In the genomic region with DNA sequence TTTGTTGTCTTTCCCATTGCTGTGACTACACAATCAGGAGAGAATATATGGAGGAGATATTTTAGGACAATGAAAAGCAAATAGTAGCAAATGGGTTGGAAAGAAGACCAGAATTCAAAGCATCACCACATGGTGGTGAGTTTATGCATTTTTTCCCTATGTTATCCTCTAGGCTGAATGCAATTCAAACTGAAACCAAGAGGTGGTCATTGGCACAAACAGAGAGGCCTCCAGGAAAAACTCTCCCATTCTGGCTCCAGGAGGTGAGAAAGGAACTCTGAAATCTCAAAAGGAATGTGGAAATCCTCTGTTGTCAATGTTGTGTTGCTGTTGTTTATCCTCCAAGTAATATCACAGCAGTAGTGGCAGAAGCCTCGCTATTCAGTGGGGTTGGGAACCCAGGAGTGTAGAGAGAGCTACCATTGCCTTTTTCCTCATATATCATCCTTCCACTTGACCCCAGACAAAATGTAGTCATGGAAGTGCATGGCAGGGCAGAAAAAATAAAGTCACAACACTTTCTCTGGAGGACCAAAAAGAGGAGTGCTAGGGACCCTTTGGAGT, we compare ENCODE assay signal across 19 cellular contexts.
DNase-seq lines count a peak whose midpoint lies in the region; ATAC-seq and TF ChIP-seq lines count a peak whose summit lies in the region.
"Had no signal": no experiment of that assay in that cellular context is flagged by ENCODE, and none has a peak within 500 bp of the region (broad histone marks: within the 10 kb centered on the region; RNA-seq: fewer than 3 reads in every experiment).

No MANE protein-coding gene starts in this region.

- no peak for TF ChIP-seq POLR2A in sigmoid colon (IDR thresholded peaks at IDR 0.05)

- H3K4me2 ChIP-seq in H9 (ENCODE audit: insufficient read depth, insufficient read length, low read length) (no peak overlapping the region), mesenchymal stem cell (ENCODE audit: low read length, poor library complexity, severe bottlenecking) (no peak overlapping the region)

- no peaks in the 10 kb centered on the region for H3K23me2 ChIP-seq in H9 (ENCODE audit: insufficient read length, low read depth, low read length, poor library complexity, severe bottlenecking)

- no peaks in the 10 kb centered on the region for H3K27me3 ChIP-seq in H9 (ENCODE audit: insufficient read depth, low read length)
- H3K27me3 ChIP-seq in mesenchymal stem cell (ENCODE audit: control insufficient read depth in 1 of 2, insufficient read depth in 1 of 2, low read length in 2 of 2), result no peaks in the 10 kb centered on the region
- no peaks in the 10 kb centered on the region for H3K27me3 ChIP-seq in sigmoid colon
- H3K27me3 ChIP-seq: thyroid gland had no signal

- no peaks in the 10 kb centered on the region for H3K9me3 ChIP-seq in H9 (ENCODE audit: control insufficient read depth, low read depth, low read length)
- no peaks in the 10 kb centered on the region for H3K9me3 ChIP-seq in mesenchymal stem cell (ENCODE audit: control insufficient read depth, low read length)
- H3K9me3 ChIP-seq in sigmoid colon, result no peaks in the 10 kb centered on the region
- H3K9me3 ChIP-seq: HAP-1, thyroid gland had no signal

- no peak overlapping the region for H4K8ac ChIP-seq in H9 (replicated peaks; ENCODE audit: insufficient read length, low read depth, low read length)
- peak overlapping the region; percentile 10 for H4K8ac ChIP-seq in mesenchymal stem cell (ENCODE audit: low read length)

- WGBS in H9 (ENCODE audit: extremely low coverage, insufficient read length, low lambda C conversion rate), result no CpG with 5 or more reads among the region's 1 CpG
- WGBS in mesenchymal stem cell, result no CpG with 5 or more reads among the region's 1 CpG
- 84 to 90% methylated on average over 1 of the region's 1 CpG for WGBS in sigmoid colon, 2 donors

- H3K27me3 Mint-ChIP-seq in H9 (ENCODE audit: low read depth), result no peaks in the 10 kb centered on the region
- H3K27me3 Mint-ChIP-seq in activated CD4-positive, alpha-beta T cell treated with anti-CD3 and anti-CD28 coated beads, Interleukin-2, amount 10 ng/mL, durations not matched to agents 24 days and 14 days, result peaks cover 5% of the 10 kb centered on the region
- H3K27me3 Mint-ChIP-seq: activated naive CD4-positive, alpha-beta T cell treated with anti-CD3 and anti-CD28 coated beads, Interleukin-2, amount 10 ng/mL, durations not matched to agents 7 days and 5 days had no signal

- no peak overlapping the region for H3K18ac ChIP-seq in H9 (ENCODE audit: insufficient read length, low read depth, low read length)
- H3K18ac ChIP-seq in mesenchymal stem cell (ENCODE audit: low read depth in 1 of 2, low read length in 2 of 2), result peak overlapping the region in 1 of 2 experiments; percentile 68

- H4K20me1 ChIP-seq in H9 (ENCODE audit: control insufficient read depth, insufficient read depth, insufficient read length), result no peaks in the 10 kb centered on the region

- intact Hi-C loops in sigmoid colon (cut with DNase I), result loop anchor here (5.0 kb wide), 1 partner anchor 830 kb away; no protein-coding TSS in a partner anchor
- intact Hi-C loops in activated CD4-positive, alpha-beta T cell treated with anti-CD3 and anti-CD28 coated beads, Interleukin-2, amount 10 ng/mL, durations not matched to agents 24 days and 14 days (cut with micrococcal nuclease), result no loop called here

- ATAC-seq in GM19395 (IDR thresholded peaks at IDR 0.05; ENCODE audit: unreplicated experiment), result peak; percentile 15

- H2BK120ac ChIP-seq in H9 (ENCODE audit: low read depth, low read length, poor library complexity, severe bottlenecking) (no peak overlapping the region), mesenchymal stem cell (ENCODE audit: low read depth, low read length) (peak overlapping the region; percentile 29)

- no peaks in the 10 kb centered on the region for H3K79me2 ChIP-seq in H9 (ENCODE audit: insufficient read depth, low read length)

- H3K79me1 ChIP-seq in H9 (ENCODE audit: insufficient read depth, low read depth, low read length, poor library complexity, severe bottlenecking), result no peaks in the 10 kb centered on the region
- H3K79me1 ChIP-seq in mesenchymal stem cell (replicated peaks; ENCODE audit: low read length, poor library complexity, severe bottlenecking), result no peaks in the 10 kb centered on the region

- no peak overlapping the region for H3K27ac ChIP-seq in H9 (ENCODE audit: insufficient read length, low read depth, low read length)
- H3K27ac ChIP-seq in mesenchymal stem cell (ENCODE audit: low read length, poor library complexity, severe bottlenecking), result no peak overlapping the region
- H3K27ac ChIP-seq in sigmoid colon, result no peak overlapping the region
- H3K27ac ChIP-seq: thyroid gland had no signal

- no peak overlapping the region for H3K4me3 ChIP-seq in mesenchymal stem cell (ENCODE audit: insufficient read depth in 1 of 2, low read depth in 1 of 2, low read length in 2 of 2)
- H3K4me3 ChIP-seq in sigmoid colon, result no peak overlapping the region
- H3K4me3 ChIP-seq: HAP-1, thyroid gland had no signal

- no peak overlapping the region for H2BK20ac ChIP-seq in H9 (ENCODE audit: low read depth, low read length, poor library complexity, severe bottlenecking)

- H2BK5ac ChIP-seq in H9 (ENCODE audit: insufficient read length, low read length) (no peak overlapping the region), mesenchymal stem cell (ENCODE audit: low read depth, low read length, poor library complexity, severe bottlenecking) (no peak overlapping the region)

- no peak for DNase-seq in H9
- DNase-seq in NCI-H69 (lab: John Stamatoyannopoulos, UW), result peak; percentile 26
- peak; percentile 68 for DNase-seq in mesenchymal stem cell
- no peak for DNase-seq in sigmoid colon
- DNase-seq in T1000 (lab: John Stamatoyannopoulos, UW), result no peak
- DNase-seq in activated CD4-positive, alpha-beta T cell treated with anti-CD3 and anti-CD28 coated beads, Interleukin-2, amount 10 ng/mL, durations not matched to agents 24 days and 14 days, result no peak
- no peak for DNase-seq in NCI-H1092 treated with DMSO at 0.1 percent for 48 hours (lab: John Stamatoyannopoulos, UW)
- DNase-seq: cortex of kidney, GDM1, KG1, left ventricle myocardium superior, NCI-H524 treated with DMSO at 0.1 percent for 48 hours had no signal

- no peak overlapping the region for H3K23ac ChIP-seq in H9 (ENCODE audit: insufficient read length, low read depth, low read length)
- H3K23ac ChIP-seq in mesenchymal stem cell (ENCODE audit: low read length in 2 of 2), result no peak overlapping the region

- no peaks in the 10 kb centered on the region for H3K9me3 Mint-ChIP-seq in H9
- H3K9me3 Mint-ChIP-seq in activated CD4-positive, alpha-beta T cell treated with anti-CD3 and anti-CD28 coated beads, Interleukin-2, amount 10 ng/mL, durations not matched to agents 24 days and 14 days, result no peaks in the 10 kb centered on the region
- H3K9me3 Mint-ChIP-seq: activated naive CD4-positive, alpha-beta T cell treated with anti-CD3 and anti-CD28 coated beads, Interleukin-2, amount 10 ng/mL, durations not matched to agents 7 days and 5 days; activated T-cell treated with anti-CD3 and anti-CD28 coated beads, Interleukin-2, amount 50 U/mL, for 72 hours; nephron; stimulated activated naive CD8-positive, alpha-beta T cell treated with anti-CD3 and anti-CD28 coated beads, Interleukin-15, Interleukin-2, amounts not matched to agents 100 ng/mL and 50 ng/mL, for 24 hours had no signal

- H3K36me3 ChIP-seq in mesenchymal stem cell (ENCODE audit: control insufficient read depth in 1 of 2, insufficient read depth in 2 of 2, low read depth in 1 of 2, low read length in 2 of 2) (no peaks in the 10 kb centered on the region), sigmoid colon (no peaks in the 10 kb centered on the region)
- H3K36me3 ChIP-seq: HAP-1, thyroid gland had no signal

- no peak overlapping the region for H3K14ac ChIP-seq in H9 (ENCODE audit: insufficient read depth, low read length)
- no peak overlapping the region for H3K14ac ChIP-seq in mesenchymal stem cell (ENCODE audit: low read length in 2 of 2)

- no peaks in the 10 kb centered on the region; a peak in 1 of 7 replicates for H3K36me3 Mint-ChIP-seq in H9 (ENCODE audit: insufficient read depth in 1 of 3, low read depth in 3 of 3)
- H3K36me3 Mint-ChIP-seq in activated CD4-positive, alpha-beta T cell treated with anti-CD3 and anti-CD28 coated beads, Interleukin-2, amount 10 ng/mL, durations not matched to agents 24 days and 14 days (ENCODE audit: low read depth), result no peaks in the 10 kb centered on the region
- H3K36me3 Mint-ChIP-seq: activated naive CD4-positive, alpha-beta T cell treated with anti-CD3 and anti-CD28 coated beads, Interleukin-2, amount 10 ng/mL, durations not matched to agents 7 days and 5 days had no signal

- H4K5ac ChIP-seq in H9 (ENCODE audit: insufficient read length, low read depth, low read length), result no peak overlapping the region

- H3K4me1 Mint-ChIP-seq in H9, result peaks cover 26 to 29% of the 10 kb centered on the region in 2 experiments
- no peaks in the 10 kb centered on the region for H3K4me1 Mint-ChIP-seq in activated CD4-positive, alpha-beta T cell treated with anti-CD3 and anti-CD28 coated beads, Interleukin-2, amount 10 ng/mL, durations not matched to agents 24 days and 14 days
- H3K4me1 Mint-ChIP-seq: activated naive CD4-positive, alpha-beta T cell treated with anti-CD3 and anti-CD28 coated beads, Interleukin-2, amount 10 ng/mL, durations not matched to agents 7 days and 5 days had no signal

- no peak overlapping the region for H2AK5ac ChIP-seq in H9 (ENCODE audit: insufficient read length, low read length)
- H2AK5ac ChIP-seq in mesenchymal stem cell (ENCODE audit: low read length, severe bottlenecking), result no peak overlapping the region

- no peak overlapping the region for H4K91ac ChIP-seq in H9 (ENCODE audit: insufficient read length, low read depth, low read length)
- H4K91ac ChIP-seq in mesenchymal stem cell (ENCODE audit: low read length), result no peak overlapping the region

- H3K4me3 Mint-ChIP-seq in H9, result no peak overlapping the region
- no peak overlapping the region for H3K4me3 Mint-ChIP-seq in activated CD4-positive, alpha-beta T cell treated with anti-CD3 and anti-CD28 coated beads, Interleukin-2, amount 10 ng/mL, durations not matched to agents 24 days and 14 days
- H3K4me3 Mint-ChIP-seq: activated naive CD4-positive, alpha-beta T cell treated with anti-CD3 and anti-CD28 coated beads, Interleukin-2, amount 10 ng/mL, durations not matched to agents 7 days and 5 days; activated T-cell treated with anti-CD3 and anti-CD28 coated beads, Interleukin-2, amount 50 U/mL, for 72 hours; nephron; stimulated activated naive CD8-positive, alpha-beta T cell treated with anti-CD3 and anti-CD28 coated beads, Interleukin-15, Interleukin-2, amounts not matched to agents 100 ng/mL and 50 ng/mL, for 24 hours had no signal

- no peak overlapping the region for H2AFZ ChIP-seq in H9 (ENCODE audit: low read length)
- H2AFZ ChIP-seq in mesenchymal stem cell (ENCODE audit: low read depth, low read length), result no peak overlapping the region

- H3T11ph ChIP-seq in H9 (ENCODE audit: low read length), result no peak overlapping the region

- H3K27ac Mint-ChIP-seq in H9, result peak overlapping the region; percentile 7 to 87 (median 18); a peak in 5 of 7 replicates
- no peak overlapping the region for H3K27ac Mint-ChIP-seq in activated CD4-positive, alpha-beta T cell treated with anti-CD3 and anti-CD28 coated beads, Interleukin-2, amount 10 ng/mL, durations not matched to agents 24 days and 14 days
- H3K27ac Mint-ChIP-seq: activated naive CD4-positive, alpha-beta T cell treated with anti-CD3 and anti-CD28 coated beads, Interleukin-2, amount 10 ng/mL, durations not matched to agents 7 days and 5 days; activated T-cell treated with anti-CD3 and anti-CD28 coated beads, Interleukin-2, amount 50 U/mL, for 72 hours; nephron; stimulated activated naive CD8-positive, alpha-beta T cell treated with anti-CD3 and anti-CD28 coated beads, Interleukin-15, Interleukin-2, amounts not matched to agents 100 ng/mL and 50 ng/mL, for 24 hours had no signal

- peak; percentile 6; the same call in 2 of the 3 replicates for TF ChIP-seq CTCF in H9 (conservative IDR thresholded peaks at IDR 0.05)
- no peak for TF ChIP-seq CTCF in sigmoid colon (IDR thresholded peaks at IDR 0.05)

- H3K4me1 ChIP-seq in H9 (ENCODE audit: insufficient read depth, low read length), result peaks cover 5% of the 10 kb centered on the region; the same call in 1 of the 2 replicates
- H3K4me1 ChIP-seq in mesenchymal stem cell (ENCODE audit: control insufficient read depth, insufficient read depth, low read depth, low read length), result no peaks in the 10 kb centered on the region
- no peaks in the 10 kb centered on the region for H3K4me1 ChIP-seq in sigmoid colon
- H3K4me1 ChIP-seq: HAP-1 had no signal

- no peak overlapping the region for H2BK12ac ChIP-seq in H9 (ENCODE audit: insufficient read length, low read depth, low read length)
- peak overlapping the region; percentile 44 to 87 for H2BK12ac ChIP-seq in mesenchymal stem cell (ENCODE audit: low read length in 2 of 2)

- no peak overlapping the region for H3K56ac ChIP-seq in H9 (ENCODE audit: insufficient read length, low read depth, low read length)

- no peak overlapping the region for H3K9ac ChIP-seq in H9 (ENCODE audit: extremely low read depth, insufficient read length, low read length)
- peak overlapping the region; percentile 31 for H3K9ac ChIP-seq in mesenchymal stem cell (ENCODE audit: low read length)

- no peak overlapping the region for H2BK15ac ChIP-seq in H9 (ENCODE audit: low read depth, low read length)
- H2BK15ac ChIP-seq in mesenchymal stem cell (ENCODE audit: low read depth, poor library complexity, severe bottlenecking), result no peak overlapping the region

- no peak for TF ChIP-seq EP300 in sigmoid colon (IDR thresholded peaks at IDR 0.05)

- no peak overlapping the region for H3K4ac ChIP-seq in H9 (ENCODE audit: low read depth, low read length)
- H3K4ac ChIP-seq in mesenchymal stem cell (ENCODE audit: low read depth in 1 of 2, low read length in 2 of 2), result peak overlapping the region in 1 of 2 experiments; percentile 11

Comparison
In these comparisons a context has a peak if more than half of its experiments do, and no peak if none do; other contexts are left out.
1. DNase-seq: peak in NCI-H69 (single experiment) and mesenchymal stem cell (single experiment); none in H9 (single experiment), sigmoid colon (single experiment), T1000 (single experiment), activated CD4-positive, alpha-beta T cell treated with anti-CD3 and anti-CD28 coated beads, Interleukin-2, amount 10 ng/mL, durations not matched to agents 24 days and 14 days (single experiment) and NCI-H1092 treated with DMSO at 0.1 percent for 48 hours (single experiment).